ENCODE assay signal across 13 cellular contexts in genomic region chr1:223775711-223776074, GRCh38.
DNase-seq lines count a peak whose midpoint lies in the region; ATAC-seq, FAIRE-seq and TF ChIP-seq lines count a peak whose summit lies in the region.
"Had no signal": no experiment of that assay in that cellular context is flagged by ENCODE, and none has a peak within 500 bp of the region (broad histone marks: within the 10 kb centered on the region; RNA-seq: fewer than 3 reads in every experiment).

No MANE protein-coding gene starts in this region.

- H3K27me3 ChIP-seq in endothelial cell of umbilical vein (ENCODE audit: control insufficient read depth in 2 of 2, insufficient read depth in 2 of 2, low read length in 2 of 2): no peaks in the 10 kb centered on the region
- H3K27me3 ChIP-seq in smooth muscle cell (ENCODE audit: low read depth): no peaks in the 10 kb centered on the region

- TF ChIP-seq CTCF in VCaP (conservative IDR thresholded peaks at IDR 0.05): no peak
- no peak for TF ChIP-seq CTCF in endothelial cell of umbilical vein (IDR thresholded peaks at IDR 0.05; ENCODE audit: extremely low read depth in 1 of 2, insufficient read depth in 1 of 2, low read depth in 1 of 2, low read length in 2 of 2)
- no peak for TF ChIP-seq CTCF in smooth muscle cell (IDR thresholded peaks at IDR 0.05; ENCODE audit: borderline replicate concordance, insufficient read depth, poor library complexity, severe bottlenecking)

- POLR2A ChIA-PET in endothelial cell of umbilical vein (lab: Charles Lee): interaction anchor here (1.4 to 1.5 kb wide), 2 partner anchors 68 to 70 kb away, joined by 3 read pairs; partner anchors contain the start of gene TP53BP2

- H3K4me3 ChIP-seq in endothelial cell of umbilical vein (replicated peaks in 1 of 3; ENCODE audit: insufficient read depth in 1 of 3, low read depth in 1 of 3, low read length in 3 of 3) (no peak overlapping the region), smooth muscle cell (no peak overlapping the region)
- H3K4me3 ChIP-seq: skin epidermis had no signal

- DNase-seq in activated CD4-positive, alpha-beta T cell treated with anti-CD3 and anti-CD28 coated beads, Interleukin-2, amount 10 ng/mL, durations not matched to agents 24 days and 14 days: no peak
- no peak for DNase-seq in activated CD4-positive, alpha-beta T cell treated with anti-CD3 and anti-CD28 coated beads, Interleukin-2, amount 50 U/mL, for 48 hours
- DNase-seq in endothelial cell of umbilical vein (ENCODE audit: low read depth, low spot score) (no peak), smooth muscle cell (lab: John Stamatoyannopoulos, UW; ENCODE audit: unreplicated experiment) (no peak), ACHN (no peak)
- DNase-seq in stimulated activated CD4-positive, alpha-beta T cell treated with anti-CD3 and anti-CD28 coated beads, Interleukin-4, amount 100 ng/mL, for 1 hour: no peak
- DNase-seq: aorta, SHP77 treated with DMSO at 0.1 percent for 48 hours had no signal

- H3K9me3 Mint-ChIP-seq in activated CD4-positive, alpha-beta T cell treated with anti-CD3 and anti-CD28 coated beads, Interleukin-2, amount 10 ng/mL, durations not matched to agents 24 days and 14 days: no peaks in the 10 kb centered on the region

- peaks cover 2% of the 10 kb centered on the region for H3K79me2 ChIP-seq in endothelial cell of umbilical vein (ENCODE audit: control insufficient read depth, insufficient read depth, low read length)
- no peaks in the 10 kb centered on the region for H3K79me2 ChIP-seq in smooth muscle cell (ENCODE audit: low read depth)

- H3K4me2 ChIP-seq in endothelial cell of umbilical vein (ENCODE audit: insufficient read depth, low read length) (peak overlapping the region; percentile 73), smooth muscle cell (no peak overlapping the region)

- no peaks in the 10 kb centered on the region for H3K27me3 Mint-ChIP-seq in activated CD4-positive, alpha-beta T cell treated with anti-CD3 and anti-CD28 coated beads, Interleukin-2, amount 10 ng/mL, durations not matched to agents 24 days and 14 days

- peaks cover 30% of the 10 kb centered on the region for H3F3A ChIP-seq in smooth muscle cell (ENCODE audit: low read depth)

- no peak for ATAC-seq in GM21825 (IDR thresholded peaks at IDR 0.05; ENCODE audit: unreplicated experiment)

- H3K4me1 Mint-ChIP-seq in activated CD4-positive, alpha-beta T cell treated with anti-CD3 and anti-CD28 coated beads, Interleukin-2, amount 10 ng/mL, durations not matched to agents 24 days and 14 days: peaks cover 22% of the 10 kb centered on the region

- H3K36me3 Mint-ChIP-seq in activated CD4-positive, alpha-beta T cell treated with anti-CD3 and anti-CD28 coated beads, Interleukin-2, amount 10 ng/mL, durations not matched to agents 24 days and 14 days (ENCODE audit: low read depth): peaks cover 60% of the 10 kb centered on the region

- no peak for FAIRE-seq in endothelial cell of umbilical vein (lab: Jason Lieb, UNC)
- FAIRE-seq: endometrium, GM18507 had no signal

- BruUV-seq in endothelial cell of umbilical vein (replicated peaks; lab: Mats Ljungman, UMichigan): TSS peak; percentile 56

- TF ChIP-seq POLR2A in endothelial cell of umbilical vein (IDR thresholded peaks at IDR 0.05; ENCODE audit: low read depth, low read length): no peak

- peaks cover 57% of the 10 kb centered on the region for H3K4me1 ChIP-seq in endothelial cell of umbilical vein (ENCODE audit: control insufficient read depth, extremely low read depth, insufficient read depth, low read length)
- peaks cover 13% of the 10 kb centered on the region for H3K4me1 ChIP-seq in smooth muscle cell (ENCODE audit: low read depth)

- in situ Hi-C loops in ACHN (cut with HindIII; ENCODE audit: low pct_ligation_motif_present, low pct_unique_long_range_greater_than_20kb, low sequenced_read_pairs): no loop called here

- H3K27ac ChIP-seq in VCaP: peak overlapping the region; percentile 28; the same call in 1 of the 2 replicates
- peak overlapping the region; percentile 86 for H3K27ac ChIP-seq in endothelial cell of umbilical vein (ENCODE audit: insufficient read depth, low read depth, low read length)
- H3K27ac ChIP-seq in smooth muscle cell (ENCODE audit: low read depth): peak overlapping the region; percentile 79

- H3K4me3 Mint-ChIP-seq in activated CD4-positive, alpha-beta T cell treated with anti-CD3 and anti-CD28 coated beads, Interleukin-2, amount 10 ng/mL, durations not matched to agents 24 days and 14 days: peak overlapping the region; percentile 32

- peak overlapping the region; percentile 43 for H3K9ac ChIP-seq in endothelial cell of umbilical vein (replicated peaks; ENCODE audit: extremely low read depth, insufficient read depth, low read length)
- H3K9ac ChIP-seq in smooth muscle cell (ENCODE audit: low read depth): no peak overlapping the region

- H2AFZ ChIP-seq in endothelial cell of umbilical vein (ENCODE audit: low read depth, low read length): no peak overlapping the region
- H2AFZ ChIP-seq in smooth muscle cell (ENCODE audit: low read depth): no peak overlapping the region

- no peaks in the 10 kb centered on the region for H3K9me1 ChIP-seq in endothelial cell of umbilical vein (replicated peaks; ENCODE audit: control insufficient read depth, extremely low read depth, insufficient read depth, low read length)

- dilution Hi-C loops in endothelial cell of umbilical vein (cut with MboI; ENCODE audit: extremely low pct_ligation_motif_present, low sequenced_read_pairs): no loop called here

- H3K9me3 ChIP-seq in endothelial cell of umbilical vein (replicated peaks; ENCODE audit: control insufficient read depth, insufficient read depth, low read length) (no peaks in the 10 kb centered on the region), smooth muscle cell (replicated peaks; ENCODE audit: low read depth) (no peaks in the 10 kb centered on the region)

- H3K27ac Mint-ChIP-seq in activated CD4-positive, alpha-beta T cell treated with anti-CD3 and anti-CD28 coated beads, Interleukin-2, amount 10 ng/mL, durations not matched to agents 24 days and 14 days: peak overlapping the region; percentile 77

- WGBS in smooth muscle cell (ENCODE audit: low lambda C conversion rate): 86% methylated on average over 1 of the region's 1 CpG

- H4K20me1 ChIP-seq in endothelial cell of umbilical vein (replicated peaks; ENCODE audit: control insufficient read depth, extremely low read depth, insufficient read depth, low read length) (no peaks in the 10 kb centered on the region), smooth muscle cell (ENCODE audit: low read depth) (peaks cover 11% of the 10 kb centered on the region)

- intact Hi-C loops in activated CD4-positive, alpha-beta T cell treated with anti-CD3 and anti-CD28 coated beads, Interleukin-2, amount 10 ng/mL, durations not matched to agents 24 days and 14 days (cut with micrococcal nuclease): loop anchor here (2.0 kb wide), 1 partner anchor 69 kb away; the partner anchor contains the start of gene TP53BP2
- intact Hi-C loops in endothelial cell of umbilical vein (cut with micrococcal nuclease): loop anchor here (1.0 to 2.0 kb wide), 4 partner anchors 15 to 71 kb away; no protein-coding TSS in a partner anchor

- H3K36me3 ChIP-seq in endothelial cell of umbilical vein (ENCODE audit: control insufficient read depth in 2 of 2, extremely low read depth in 1 of 2, insufficient read depth in 2 of 2, low read length in 2 of 2) (peaks cover 10 to 28% of the 10 kb centered on the region in 2 experiments), smooth muscle cell (ENCODE audit: low read depth) (peaks cover 18% of the 10 kb centered on the region)

- CTCF ChIA-PET in endothelial cell of umbilical vein (lab: Charles Lee): interaction anchor here (0.7 to 3.0 kb wide), 9 partner anchors 9 to 112 kb away, joined by 3 to 14 read pairs (median 3); no protein-coding TSS in a partner anchor

TF ChIP-seq in endothelial cell of umbilical vein, 7 proteins besides CTCF, POLR2A, EP300 and RAD21:
- TF ChIP-seq FOS (IDR thresholded peaks at IDR 0.05; ENCODE audit: borderline replicate concordance, insufficient read depth, low read length): no peak
- TF ChIP-seq EZH2 (IDR thresholded peaks at IDR 0.05; ENCODE audit: borderline replicate concordance, low read depth, low read length, severe bottlenecking): no peak
- no peak for TF ChIP-seq GATA2 (IDR thresholded peaks at IDR 0.05; ENCODE audit: insufficient read depth, insufficient read length, low read depth, low read length)
- TF ChIP-seq POLR2AphosphoS5 (IDR thresholded peaks at IDR 0.05; ENCODE audit: insufficient read depth, low read depth, low read length): no peak
- no peak for TF ChIP-seq JUN (IDR thresholded peaks at IDR 0.05; ENCODE audit: borderline replicate concordance, insufficient read depth, insufficient read length, low read depth)
- no peak for TF ChIP-seq MAX (IDR thresholded peaks at IDR 0.05; ENCODE audit: insufficient read depth, insufficient read length)
TF ChIP-seq in endothelial cell of umbilical vein: peak in this region for 0.

Comparison
In these comparisons a context has a peak if more than half of its experiments do, and no peak if none do; other contexts are left out.
1. H3K27ac ChIP-seq: peak in every context shown above with its lines; median percentile 86 in endothelial cell of umbilical vein; 79 in smooth muscle cell; 28 in VCaP.